In the genomic region with DNA sequence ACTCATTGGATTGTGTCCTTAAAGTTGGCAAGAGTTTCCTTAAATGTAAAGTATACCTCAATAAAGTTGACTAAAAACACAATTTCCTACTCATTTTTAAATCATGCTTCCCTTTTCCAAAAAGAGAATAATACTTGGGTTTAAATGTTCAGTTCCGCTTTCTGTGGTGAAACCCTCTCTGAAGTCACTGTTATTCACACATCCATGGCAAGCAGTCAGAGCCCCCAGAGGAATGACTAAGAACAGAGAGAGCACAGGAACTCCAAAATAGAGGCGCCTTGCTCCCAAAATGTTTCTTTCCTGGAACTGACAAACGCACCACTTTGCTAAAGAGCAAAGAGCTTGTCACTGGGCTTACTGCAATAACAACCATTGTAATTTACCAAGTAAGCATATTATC, we compare ENCODE assay signal across 11 cellular contexts.
DNase-seq lines count a peak whose midpoint lies in the region; ATAC-seq, FAIRE-seq and TF ChIP-seq lines count a peak whose summit lies in the region.
"Had no signal": no experiment of that assay in that cellular context is flagged by ENCODE, and none has a peak within 500 bp of the region (broad histone marks: within the 10 kb centered on the region; RNA-seq: fewer than 3 reads in every experiment).

No MANE protein-coding gene starts in this region.

- H3K9me3 ChIP-seq in K562 (replicated peaks; ENCODE audit: control insufficient read depth, insufficient read depth, low read depth, low read length): no peaks in the 10 kb centered on the region
- H3K9me3 ChIP-seq: tibial artery had no signal

- no peaks in the 10 kb centered on the region for H3K4me1 ChIP-seq in K562 (replicated peaks in 1 of 2; ENCODE audit: control insufficient read depth in 2 of 2, insufficient read depth in 2 of 2, low read length in 2 of 2)
- H3K4me1 ChIP-seq: tibial artery had no signal

- H3K27me3 Mint-ChIP-seq in nephron (ENCODE audit: low read depth): no peaks in the 10 kb centered on the region
- no peaks in the 10 kb centered on the region for H3K27me3 Mint-ChIP-seq in activated CD8-positive, alpha-beta T cell treated with anti-CD3 and anti-CD28 coated beads, Interleukin-2, amount 10 ng/mL, durations not matched to agents 7 days and 5 days (ENCODE audit: low read depth)

- in situ Hi-C loops in K562 (cut with MboI): no loop called here

- no peak for DNase-seq in GM12891 (ENCODE audit: insufficient read length, low spot score)
- no peak for DNase-seq in K562 (ENCODE audit: extremely low read depth in 1 of 4, low spot score in 3 of 4)
- DNase-seq in DMS79 (lab: John Stamatoyannopoulos, UW): no peak
- DNase-seq in superior temporal gyrus (ENCODE audit: extremely low spot score): no peak
- DNase-seq in activated CD8-positive, alpha-beta T cell treated with anti-CD3 and anti-CD28 coated beads, Interleukin-2, amount 10 ng/mL, durations not matched to agents 7 days and 5 days: no peak
- DNase-seq in activated CD4-positive, alpha-beta T cell treated with anti-CD3 and anti-CD28 coated beads, Interleukin-2, amount 50 U/mL, for 4 hours: no peak
- DNase-seq: activated CD8-positive, alpha-beta memory T cell treated with anti-CD3 and anti-CD28 coated beads, Interleukin-2, amount 50 U/mL, for 4 hours; NCI-H526 had no signal

- no peak overlapping the region for H3K4me2 ChIP-seq in K562 (ENCODE audit: insufficient read depth, low read length)

- no peak for TF ChIP-seq RAD21 in K562 (CRISPR knock-in tag; conservative IDR thresholded peaks at IDR 0.05 in 1 of 2, IDR thresholded peaks at IDR 0.05 in 1 of 2)

- TF ChIP-seq CTCF in K562 (IDR thresholded peaks at IDR 0.05 in 2 of 3, conservative IDR thresholded peaks at IDR 0.05 in 1 of 3; ENCODE audit: insufficient read depth in 2 of 3, low read depth in 1 of 3, low read length in 3 of 3): no peak
- TF ChIP-seq CTCF in nephron (IDR thresholded peaks at IDR 0.05; ENCODE audit: unreplicated experiment in 3 of 3): no peak

- H3K9ac ChIP-seq in K562 (ENCODE audit: insufficient read depth in 1 of 2, low read depth in 2 of 2, low read length in 2 of 2): no peak overlapping the region

- no peaks in the 10 kb centered on the region for H4K20me1 ChIP-seq in K562 (replicated peaks; ENCODE audit: control insufficient read depth, insufficient read depth, low read length)

- H3K9me3 Mint-ChIP-seq in nephron: no peaks in the 10 kb centered on the region
- H3K9me3 Mint-ChIP-seq in activated CD8-positive, alpha-beta T cell treated with anti-CD3 and anti-CD28 coated beads, Interleukin-2, amount 10 ng/mL, durations not matched to agents 7 days and 5 days (ENCODE audit: insufficient read depth): no peaks in the 10 kb centered on the region

- TF ChIP-seq POLR2A in GM12891 (IDR thresholded peaks at IDR 0.05; ENCODE audit: low read depth, low read length) (no peak), K562 (conservative IDR thresholded peaks at IDR 0.05) (no peak)

- WGBS in K562 (ENCODE audit: insufficient coverage, low coverage, missing lambda C conversion rate): 3% methylated on average over 3 of the region's 3 CpGs

- H3K27me3 ChIP-seq in K562 (ENCODE audit: control insufficient read depth in 2 of 2, insufficient read depth in 2 of 2, low read length in 2 of 2): no peaks in the 10 kb centered on the region

- H3K36me3 ChIP-seq in K562 (ENCODE audit: control insufficient read depth, insufficient read depth, low read length): no peaks in the 10 kb centered on the region
- H3K36me3 ChIP-seq: tibial artery had no signal

- CTCF ChIA-PET in K562 (lab: Yijun Ruan, JAX; ENCODE audit: low intra/inter-chr PET ratio): no interaction called here
- CTCF ChIA-PET in activated CD8-positive, alpha-beta T cell treated with anti-CD3 and anti-CD28 coated beads, Interleukin-2, amount 10 ng/mL, durations not matched to agents 7 days and 5 days (lab: Charles Lee): interaction anchor here (0.8 to 7.4 kb wide), 5 partner anchors 11 to 403 kb away, joined by 3 to 92 read pairs (median 4); no protein-coding TSS in a partner anchor

- BruUV-seq in K562 (replicated peaks; lab: Mats Ljungman, UMichigan): no TSS peak

- no peak overlapping the region for H3K4me3 Mint-ChIP-seq in nephron
- no peak overlapping the region for H3K4me3 Mint-ChIP-seq in activated CD8-positive, alpha-beta T cell treated with anti-CD3 and anti-CD28 coated beads, Interleukin-2, amount 10 ng/mL, durations not matched to agents 7 days and 5 days

- ATAC-seq in HG03354 (IDR thresholded peaks at IDR 0.05; ENCODE audit: poor library complexity, severe bottlenecking, unreplicated experiment) (peak; percentile 80), K562 (no peak)
- ATAC-seq in activated CD8-positive, alpha-beta T cell treated with anti-CD3 and anti-CD28 coated beads, Interleukin-2, amount 10 ng/mL, durations not matched to agents 7 days and 5 days: no peak

- no peaks in the 10 kb centered on the region for H3K79me2 ChIP-seq in K562 (ENCODE audit: control insufficient read depth, insufficient read depth, low read length)

- H3K4me1 Mint-ChIP-seq in nephron: peaks cover 13% of the 10 kb centered on the region
- peaks cover 12% of the 10 kb centered on the region for H3K4me1 Mint-ChIP-seq in activated CD8-positive, alpha-beta T cell treated with anti-CD3 and anti-CD28 coated beads, Interleukin-2, amount 10 ng/mL, durations not matched to agents 7 days and 5 days (ENCODE audit: low read depth)

- peak overlapping the region in 2 of 3 experiments; percentile 13 to 44 for H3K27ac Mint-ChIP-seq in nephron
- H3K27ac Mint-ChIP-seq in activated CD8-positive, alpha-beta T cell treated with anti-CD3 and anti-CD28 coated beads, Interleukin-2, amount 10 ng/mL, durations not matched to agents 7 days and 5 days: no peak overlapping the region

- no peak overlapping the region for H2AFZ ChIP-seq in K562 (ENCODE audit: low read depth, low read length)

- no peak for TF ChIP-seq EP300 in K562 (IDR thresholded peaks at IDR 0.05; ENCODE audit: low read length)

- H3K9me1 ChIP-seq in K562 (ENCODE audit: control insufficient read depth, insufficient read depth, low read length): no peaks in the 10 kb centered on the region

- intact Hi-C loops in K562 (cut with micrococcal nuclease): no loop called here

- H3K36me3 Mint-ChIP-seq in nephron (ENCODE audit: low read depth): no peaks in the 10 kb centered on the region
- peaks cover 19% of the 10 kb centered on the region for H3K36me3 Mint-ChIP-seq in activated CD8-positive, alpha-beta T cell treated with anti-CD3 and anti-CD28 coated beads, Interleukin-2, amount 10 ng/mL, durations not matched to agents 7 days and 5 days (ENCODE audit: low read depth)

- no peak for FAIRE-seq in GM12891 (lab: Jason Lieb, UNC)
- FAIRE-seq in K562 (lab: Jason Lieb, UNC): no peak

- no peak overlapping the region for H3K27ac ChIP-seq in K562 (ENCODE audit: extremely low read depth, low read depth, low read length)
- H3K27ac ChIP-seq: tibial artery had no signal

- POLR2A ChIA-PET in K562 (lab: Yijun Ruan, JAX): interaction anchor here (1.3 kb wide), 1 partner anchor 10 kb away, joined by 4 read pairs; no protein-coding TSS in a partner anchor
- POLR2A ChIA-PET in activated CD8-positive, alpha-beta T cell treated with anti-CD3 and anti-CD28 coated beads, Interleukin-2, amount 10 ng/mL, durations not matched to agents 7 days and 5 days (lab: Charles Lee): no interaction called here

- no peak overlapping the region for H3K4me3 ChIP-seq in K562
- H3K4me3 ChIP-seq: tibial artery had no signal

TF ChIP-seq in GM12891, 5 proteins besides CTCF, POLR2A, EP300 and RAD21:
- TF ChIP-seq SPI1 (IDR thresholded peaks at IDR 0.05; ENCODE audit: low read depth, low read length): peak; percentile 87
- TF ChIP-seq POU2F2 (IDR thresholded peaks at IDR 0.05; ENCODE audit: low read depth, low read length): no peak

TF ChIP-seq in K562, 482 proteins besides CTCF, POLR2A, EP300 and RAD21:
- no peak for TF ChIP-seq HEY1 (CRISPR knock-in tag; IDR thresholded peaks at IDR 0.05; ENCODE audit: borderline replicate concordance)
- TF ChIP-seq SPI1 (IDR thresholded peaks at IDR 0.05; ENCODE audit: borderline replicate concordance, low read depth, low read length): peak; percentile 42; the same call in 1 of the 2 replicates
TF ChIP-seq in K562: peak in this region for 1.
